In the genomic region with DNA sequence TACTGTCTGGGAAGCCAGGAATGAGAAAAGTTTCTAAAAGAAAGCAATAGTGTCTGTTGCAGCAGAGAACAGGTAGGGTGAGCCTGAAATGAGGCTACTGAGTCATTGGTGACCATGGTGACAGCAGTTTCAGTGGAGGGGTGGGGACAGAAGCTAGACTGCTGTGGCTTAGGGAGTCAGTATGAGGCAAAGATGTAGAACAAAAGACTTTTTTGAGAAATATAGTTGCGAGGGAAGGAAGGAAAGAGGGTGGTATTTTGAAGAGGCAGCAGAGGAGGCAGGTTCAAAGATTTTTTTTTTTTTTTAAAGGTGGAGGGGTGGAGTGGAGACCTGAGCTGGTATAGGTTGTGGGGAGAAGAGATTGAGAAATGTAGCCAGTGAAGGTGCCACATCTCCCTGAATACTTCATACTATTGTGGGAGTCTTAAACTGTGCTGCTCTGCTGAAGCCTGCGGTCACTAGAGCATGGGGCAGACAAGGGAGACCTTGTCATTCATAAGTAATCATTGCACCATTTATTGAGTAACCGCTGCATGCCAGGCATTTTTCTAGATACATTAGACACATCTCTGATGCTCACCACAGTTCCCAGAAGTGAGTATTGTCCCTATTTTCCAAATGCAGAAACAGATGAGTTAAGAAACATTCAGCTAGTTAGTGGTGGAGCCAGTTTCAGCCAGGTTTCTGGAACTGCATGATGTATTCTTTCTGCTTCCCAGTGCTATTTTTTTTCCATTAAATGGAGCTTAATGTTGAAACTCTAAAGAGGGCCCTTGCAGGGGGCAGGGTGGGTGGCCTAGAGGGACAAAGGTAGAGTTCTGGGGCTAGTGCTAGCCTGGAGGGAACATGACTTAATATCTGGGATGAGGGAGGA, we compare ENCODE assay signal across 7 cellular contexts. TPM values are rescaled to one million over a fixed set of nuclear protein-coding genes. Genes with fewer than 3 reads are reported as not detected.
DNase-seq lines count a peak whose midpoint lies in the region; ATAC-seq and TF ChIP-seq lines count a peak whose summit lies in the region.

No MANE protein-coding gene starts in this region.

- WGBS in transverse colon (ENCODE audit: low coverage in 1 of 2), 2 donors: 64 to 74% methylated on average over 3 of the region's 3 CpGs

- peak overlapping the region; percentile 20 for H3K27ac Mint-ChIP-seq in neural crest cell (ENCODE audit: unreplicated experiment)

- peak; percentile 6 to 18 (median 12) for DNase-seq in activated CD4-positive, CD25-positive, alpha-beta regulatory T cell (lab: John Stamatoyannopoulos, UW)
- peak; percentile 86 to 91 for DNase-seq in cardiac fibroblast (ENCODE audit: low read depth in 2 of 2)
- no peak for DNase-seq in neural crest cell (ENCODE audit: low read depth, low spot score)
- DNase-seq in transverse colon: peak; percentile 45
- DNase-seq in hippocampal formation (lab: John Stamatoyannopoulos, UW): no peak

- ATAC-seq in GM19351 (IDR thresholded peaks at IDR 0.05; ENCODE audit: unreplicated experiment) (peak; percentile 90), HG03432 (IDR thresholded peaks at IDR 0.05; ENCODE audit: unreplicated experiment) (peak; percentile 78)

- no peaks in the 10 kb centered on the region for H3K27me3 Mint-ChIP-seq in neural crest cell (ENCODE audit: low read depth)

- no peaks in the 10 kb centered on the region for H3K27me3 ChIP-seq in transverse colon

- TF ChIP-seq POLR2A in transverse colon (IDR thresholded peaks at IDR 0.05): no peak

- no peaks in the 10 kb centered on the region for H3K36me3 Mint-ChIP-seq in neural crest cell (ENCODE audit: low read depth)

- in situ Hi-C loops in transverse colon (cut with MboI; ENCODE audit: low pct_ligation_motif_present in 1 of 4, low pct_unique_long_range_greater_than_20kb in 1 of 4, low sequenced_read_pairs in 3 of 4): no loop called here

- H3K4me3 ChIP-seq in cardiac fibroblast (replicated peaks in 1 of 2; ENCODE audit: low read depth in 2 of 2, low read length in 2 of 2): no peak overlapping the region
- H3K4me3 ChIP-seq in transverse colon: no peak overlapping the region

- no peaks in the 10 kb centered on the region for H3K36me3 ChIP-seq in transverse colon

- H3K4me1 Mint-ChIP-seq in neural crest cell: peaks cover 28% of the 10 kb centered on the region

- H3K27ac ChIP-seq in transverse colon: peak overlapping the region; percentile 31 to 57 (median 52)

- H3K4me1 ChIP-seq in transverse colon: peaks cover 25 to 55% (median 33%) of the 10 kb centered on the region in 4 donors

- no peaks in the 10 kb centered on the region for H3K9me3 Mint-ChIP-seq in neural crest cell

- TF ChIP-seq CTCF in cardiac fibroblast (IDR thresholded peaks at IDR 0.05; ENCODE audit: low read depth, low read length): no peak
- TF ChIP-seq CTCF in neural crest cell (conservative IDR thresholded peaks at IDR 0.05): no peak
- TF ChIP-seq CTCF in transverse colon (IDR thresholded peaks at IDR 0.05): no peak

- TF ChIP-seq EP300 in transverse colon (IDR thresholded peaks at IDR 0.05; ENCODE audit: low read depth): no peak

- intact Hi-C loops in transverse colon (cut with DNase I; ENCODE audit: low total_unique reads): no loop called here

- H3K4me3 Mint-ChIP-seq in neural crest cell: no peak overlapping the region

- H3K9me3 ChIP-seq in transverse colon: no peaks in the 10 kb centered on the region

RNA-seq across cellular contexts. Expression of gene STIM1, which starts 49.9 kb away (rescaled TPM):
- total RNA-seq in neural crest cell: 22.3 and 24.4 TPM in 2 replicates
- total RNA-seq in transverse colon: 10 to 100 TPM; 41.2 to 79.3 (median 48.0) TPM

Comparison
In these comparisons a context has a peak if more than half of its experiments do, and no peak if none do; other contexts are left out.
1. DNase-seq: peak in activated CD4-positive, CD25-positive, alpha-beta regulatory T cell (4 of 4), cardiac fibroblast (2 of 2) and transverse colon (single experiment); none in neural crest cell (single experiment) and hippocampal formation (0 of 2).